In genomic region chr20:45034436-45034835, GRCh38 we compare ENCODE assay signal across 23 cellular contexts.
DNase-seq lines count a peak whose midpoint lies in the region; ATAC-seq and TF ChIP-seq lines count a peak whose summit lies in the region.
"Had no signal": no experiment of that assay in that cellular context is flagged by ENCODE, and none has a peak within 500 bp of the region (broad histone marks: within the 10 kb centered on the region; RNA-seq: fewer than 3 reads in every experiment).

No MANE protein-coding gene starts in this region.

- H3K18ac ChIP-seq in trophoblast cell (ENCODE audit: low read length) = no peak overlapping the region

- no peaks in the 10 kb centered on the region for H3K27me3 Mint-ChIP-seq in activated naive CD4-positive, alpha-beta T cell treated with anti-CD3 and anti-CD28 coated beads, Interleukin-2, amount 50 U/mL, for 24 hours
- no peaks in the 10 kb centered on the region for H3K27me3 Mint-ChIP-seq in activated naive CD8-positive, alpha-beta T cell treated with anti-CD3 and anti-CD28 coated beads, Interleukin-2, amount 50 U/mL, for 24 hours
- no peaks in the 10 kb centered on the region for H3K27me3 Mint-ChIP-seq in Calu3 (ENCODE audit: unreplicated experiment)
- H3K27me3 Mint-ChIP-seq: activated CD4-positive, alpha-beta T cell treated with anti-CD3 and anti-CD28 coated beads, Interleukin-2, amount 10 ng/mL, durations not matched to agents 24 days and 14 days had no signal

- peak overlapping the region; percentile 18 for H4K91ac ChIP-seq in trophoblast cell (ENCODE audit: low read depth, low read length)

- no peak overlapping the region for H3K23ac ChIP-seq in trophoblast cell (ENCODE audit: low read length)

- no peak overlapping the region for H3K4me3 ChIP-seq in trophoblast cell (ENCODE audit: low read depth, low read length)
- H3K4me3 ChIP-seq in stomach = no peak overlapping the region
- H3K4me3 ChIP-seq in right cardiac atrium (ENCODE audit: low read length) = no peak overlapping the region
- H3K4me3 ChIP-seq: lung, SK-N-MC, skin epidermis, thoracic aorta had no signal

- H2AK5ac ChIP-seq in trophoblast cell (ENCODE audit: low read length) = no peak overlapping the region

- TF ChIP-seq EP300 in stomach (IDR thresholded peaks at IDR 0.05) = no peak

- H3K27ac Mint-ChIP-seq in activated naive CD4-positive, alpha-beta T cell treated with anti-CD3 and anti-CD28 coated beads, Interleukin-2, amount 50 U/mL, for 24 hours = peak overlapping the region; percentile 89
- H3K27ac Mint-ChIP-seq in activated naive CD8-positive, alpha-beta T cell treated with anti-CD3 and anti-CD28 coated beads, Interleukin-2, amount 50 U/mL, for 24 hours = peak overlapping the region; percentile 73
- no peak overlapping the region for H3K27ac Mint-ChIP-seq in Calu3 (ENCODE audit: unreplicated experiment)
- H3K27ac Mint-ChIP-seq: activated CD4-positive, alpha-beta T cell treated with anti-CD3 and anti-CD28 coated beads, Interleukin-2, amount 10 ng/mL, durations not matched to agents 24 days and 14 days had no signal

- H2AFZ ChIP-seq in trophoblast cell (ENCODE audit: insufficient read depth, low read length, poor library complexity) = no peak overlapping the region

- H3K27me3 ChIP-seq in trophoblast cell (ENCODE audit: insufficient read depth, low read length) (no peaks in the 10 kb centered on the region), stomach (no peaks in the 10 kb centered on the region), right cardiac atrium (ENCODE audit: control insufficient read depth, insufficient read depth) (no peaks in the 10 kb centered on the region)

- CTCF ChIA-PET in Calu3 (lab: Charles Lee) = interaction anchor here (1.2 to 1.4 kb wide), 2 partner anchors 9 to 23 kb away, joined by 3 to 4 read pairs; no protein-coding TSS in a partner anchor

- H3K36me3 ChIP-seq in trophoblast cell (ENCODE audit: control insufficient read depth in 1 of 2, insufficient read depth in 2 of 2, low read length in 2 of 2) (peaks cover 0 to 3% of the 10 kb centered on the region in 2 experiments), stomach (peaks cover 0 to 24% (median 20%) of the 10 kb centered on the region in 4 donors)
- H3K36me3 ChIP-seq: thoracic aorta had no signal

- no CpG with 5 or more reads among the region's 1 CpG for WGBS in trophoblast cell (ENCODE audit: extremely low coverage, insufficient coverage, insufficient read length)
- 91 to 100% (median 96%) methylated on average over 1 of the region's 1 CpG for WGBS in stomach, 5 donors
- 96% methylated on average over 1 of the region's 1 CpG for WGBS in right cardiac atrium

- no peak overlapping the region for H4K12ac ChIP-seq in trophoblast cell (ENCODE audit: low read depth, low read length)

- H2BK120ac ChIP-seq in trophoblast cell (ENCODE audit: insufficient read depth, low read length, poor library complexity) = no peak overlapping the region

- H3K9me3 Mint-ChIP-seq in activated naive CD4-positive, alpha-beta T cell treated with anti-CD3 and anti-CD28 coated beads, Interleukin-2, amount 50 U/mL, for 24 hours = no peaks in the 10 kb centered on the region
- no peaks in the 10 kb centered on the region for H3K9me3 Mint-ChIP-seq in activated naive CD8-positive, alpha-beta T cell treated with anti-CD3 and anti-CD28 coated beads, Interleukin-2, amount 50 U/mL, for 24 hours
- H3K9me3 Mint-ChIP-seq in Calu3 (ENCODE audit: low read depth, unreplicated experiment) = no peaks in the 10 kb centered on the region
- H3K9me3 Mint-ChIP-seq: activated CD4-positive, alpha-beta T cell treated with anti-CD3 and anti-CD28 coated beads, Interleukin-2, amount 10 ng/mL, durations not matched to agents 24 days and 14 days had no signal

- no peak overlapping the region for H4K8ac ChIP-seq in trophoblast cell (ENCODE audit: low read depth, low read length)

- no peak for ATAC-seq in activated naive CD8-positive, alpha-beta T cell treated with anti-CD3 and anti-CD28 coated beads, Interleukin-2, amount 50 U/mL, for 24 hours
- ATAC-seq in right cardiac atrium = no peak

- H3K4me1 Mint-ChIP-seq in activated naive CD4-positive, alpha-beta T cell treated with anti-CD3 and anti-CD28 coated beads, Interleukin-2, amount 50 U/mL, for 24 hours = peaks cover 88% of the 10 kb centered on the region
- peaks cover 83% of the 10 kb centered on the region for H3K4me1 Mint-ChIP-seq in activated naive CD8-positive, alpha-beta T cell treated with anti-CD3 and anti-CD28 coated beads, Interleukin-2, amount 50 U/mL, for 24 hours
- peaks cover 37% of the 10 kb centered on the region for H3K4me1 Mint-ChIP-seq in Calu3 (ENCODE audit: low read depth, unreplicated experiment)

- no peaks in the 10 kb centered on the region for H3K79me1 ChIP-seq in trophoblast cell (ENCODE audit: low read length)

- H2BK12ac ChIP-seq in trophoblast cell (ENCODE audit: low read length) = no peak overlapping the region

- H3K36me3 Mint-ChIP-seq in activated naive CD4-positive, alpha-beta T cell treated with anti-CD3 and anti-CD28 coated beads, Interleukin-2, amount 50 U/mL, for 24 hours = peaks cover 27% of the 10 kb centered on the region
- H3K36me3 Mint-ChIP-seq in activated naive CD8-positive, alpha-beta T cell treated with anti-CD3 and anti-CD28 coated beads, Interleukin-2, amount 50 U/mL, for 24 hours (ENCODE audit: low read depth) = peaks cover 62% of the 10 kb centered on the region
- H3K36me3 Mint-ChIP-seq in Calu3 (ENCODE audit: insufficient read depth, unreplicated experiment) = peaks cover 5% of the 10 kb centered on the region

- intact Hi-C loops in stomach (cut with DNase I; ENCODE audit: low total_unique reads) (no loop called here), right cardiac atrium (cut with DNase I) (no loop called here), Calu3 (cut with micrococcal nuclease; ENCODE audit: unreplicated experiment) (no loop called here)

- H3K4me1 ChIP-seq in trophoblast cell (ENCODE audit: control insufficient read depth in 1 of 2, insufficient read depth in 2 of 2, low read length in 2 of 2) = peaks cover 0 to 4% of the 10 kb centered on the region in 2 experiments
- H3K4me1 ChIP-seq in stomach = peaks cover 3 to 33% (median 15%) of the 10 kb centered on the region in 4 donors
- peaks cover 4% of the 10 kb centered on the region for H3K4me1 ChIP-seq in right cardiac atrium (ENCODE audit: control insufficient read depth, insufficient read depth, low read length)

- no TSS peak for BruUV-seq in Calu3 (replicated peaks; lab: Mats Ljungman, UMichigan)

- TF ChIP-seq CTCF in stomach (IDR thresholded peaks at IDR 0.05) (no peak), Calu3 (IDR thresholded peaks at IDR 0.05; ENCODE audit: unreplicated experiment) (no peak)

- no peak overlapping the region for H2BK5ac ChIP-seq in trophoblast cell (ENCODE audit: low read depth, low read length, poor library complexity)

- no peak overlapping the region for H3K14ac ChIP-seq in trophoblast cell (ENCODE audit: low read length)

- no peak overlapping the region for H3K4ac ChIP-seq in trophoblast cell (ENCODE audit: low read depth, low read length)

- no peak for DNase-seq in activated naive CD4-positive, alpha-beta T cell (lab: John Stamatoyannopoulos, UW)
- DNase-seq in LHCN-M2 (ENCODE audit: low read depth) (peak; percentile 49), trophoblast cell (no peak), stomach (no peak), right cardiac atrium (no peak), Calu3 (no peak)
- DNase-seq in activated naive CD8-positive, alpha-beta T cell treated with anti-CD3 and anti-CD28 coated beads, Interleukin-2, amount 50 U/mL, for 24 hours = no peak
- DNase-seq: activated CD4-positive, alpha-beta T cell treated with anti-CD3 and anti-CD28 coated beads, Interleukin-2, amount 10 ng/mL, durations not matched to agents 24 days and 14 days; activated CD8-positive, alpha-beta memory T cell treated with anti-CD3 and anti-CD28 coated beads, Interleukin-2, amount 50 U/mL, for 4 hours; activated gamma-delta T cell; amygdala; cortex of kidney; HCEC 1CT; NCI-H1092 treated with DMSO at 0.1 percent for 48 hours; NCI-H2029; NCI-H226; RPMI8226; stimulated activated CD4-positive, alpha-beta T cell treated with anti-CD3 and anti-CD28 coated beads, Interleukin-1b, Interleukin-23, amount 100 ng/mL, for 48 hours had no signal

- no peak overlapping the region for H3K9ac ChIP-seq in trophoblast cell (ENCODE audit: low read length)

- no peak overlapping the region for H3K4me2 ChIP-seq in trophoblast cell (ENCODE audit: low read length)

- no peak for TF ChIP-seq POLR2A in stomach (IDR thresholded peaks at IDR 0.05)

- peak overlapping the region; percentile 72 for H3K4me3 Mint-ChIP-seq in activated naive CD4-positive, alpha-beta T cell treated with anti-CD3 and anti-CD28 coated beads, Interleukin-2, amount 50 U/mL, for 24 hours
- H3K4me3 Mint-ChIP-seq in activated naive CD8-positive, alpha-beta T cell treated with anti-CD3 and anti-CD28 coated beads, Interleukin-2, amount 50 U/mL, for 24 hours = no peak overlapping the region
- H3K4me3 Mint-ChIP-seq in Calu3 (ENCODE audit: low read depth, unreplicated experiment) = no peak overlapping the region
- H3K4me3 Mint-ChIP-seq: activated CD4-positive, alpha-beta T cell treated with anti-CD3 and anti-CD28 coated beads, Interleukin-2, amount 10 ng/mL, durations not matched to agents 24 days and 14 days had no signal

- H3K79me2 ChIP-seq in trophoblast cell (ENCODE audit: control insufficient read depth, insufficient read depth, low read length, poor library complexity) = no peaks in the 10 kb centered on the region

- H3K9me3 ChIP-seq in trophoblast cell (ENCODE audit: insufficient read depth, low read depth, low read length) = no peaks in the 10 kb centered on the region
- no peaks in the 10 kb centered on the region for H3K9me3 ChIP-seq in stomach
- no peaks in the 10 kb centered on the region for H3K9me3 ChIP-seq in right cardiac atrium (ENCODE audit: control insufficient read depth, low read length)
- H3K9me3 ChIP-seq: thoracic aorta had no signal

- H3K27ac ChIP-seq in trophoblast cell (ENCODE audit: low read depth, low read length) (no peak overlapping the region), stomach (no peak overlapping the region), right cardiac atrium (ENCODE audit: low read length) (no peak overlapping the region)
- H3K27ac ChIP-seq: SK-N-MC, skin epidermis, thoracic aorta had no signal
